In the genomic region with DNA sequence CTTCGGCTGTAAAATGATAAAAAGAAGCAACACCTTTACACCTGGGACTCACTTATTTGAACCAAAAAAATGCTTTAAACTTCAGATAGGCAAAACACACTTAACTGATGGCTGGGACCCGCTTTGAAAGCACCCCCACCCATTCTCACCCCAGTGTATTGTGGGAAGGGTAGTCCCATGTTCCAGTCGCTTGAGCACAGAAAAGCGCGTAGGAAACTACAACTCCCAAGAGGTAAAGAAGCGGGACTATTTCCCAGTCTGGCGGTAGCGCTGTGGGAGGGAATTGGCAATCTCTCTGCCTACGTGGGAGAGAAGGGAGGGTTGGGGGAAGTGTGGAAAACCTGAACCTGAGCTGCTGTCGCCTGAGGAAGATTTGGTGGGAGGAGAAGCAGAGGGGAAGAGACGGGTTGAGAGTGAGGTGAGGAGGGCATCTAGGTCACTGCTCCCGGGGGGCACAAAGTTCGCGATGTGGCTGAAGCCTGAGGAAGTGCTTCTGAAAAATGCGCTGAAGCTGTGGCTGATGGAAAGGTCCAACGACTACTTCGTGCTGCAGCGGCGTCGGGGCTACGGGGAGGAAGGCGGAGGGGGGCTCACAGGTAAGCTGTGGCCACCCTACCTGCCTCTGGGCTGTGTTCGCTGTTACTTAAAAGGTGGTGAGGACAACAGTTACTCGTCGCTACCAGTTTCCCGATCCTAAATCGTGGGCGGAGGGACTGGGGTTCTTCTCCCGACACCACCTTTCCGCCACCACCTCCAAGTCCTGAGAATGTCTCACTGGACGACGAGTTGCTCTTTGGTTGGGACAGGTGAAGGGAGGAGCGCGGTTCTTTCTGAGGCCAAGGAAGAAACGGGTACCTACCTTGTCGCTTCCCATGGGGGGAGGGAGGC, we compare ENCODE assay signal across 1 cellular context.
TF ChIP-seq lines count a peak whose summit lies in the region.

A gene (plus strand): TSS at position 286 of the 888 bp plus-strand sequence. CDS start 181 bp downstream, at position 467.

TF ChIP-seq in SK-N-SH treated with all-trans-retinoic acid at 6 μM for 48 hours, 23 proteins besides CTCF, POLR2A, EP300 and RAD21 (continued from another document):
- no peak for TF ChIP-seq PPARA (CRISPR knock-in tag; IDR thresholded peaks at IDR 0.05; ENCODE audit: borderline replicate concordance)
